Comparison of ENCODE assay signal across 1 cellular context in the genomic region with DNA sequence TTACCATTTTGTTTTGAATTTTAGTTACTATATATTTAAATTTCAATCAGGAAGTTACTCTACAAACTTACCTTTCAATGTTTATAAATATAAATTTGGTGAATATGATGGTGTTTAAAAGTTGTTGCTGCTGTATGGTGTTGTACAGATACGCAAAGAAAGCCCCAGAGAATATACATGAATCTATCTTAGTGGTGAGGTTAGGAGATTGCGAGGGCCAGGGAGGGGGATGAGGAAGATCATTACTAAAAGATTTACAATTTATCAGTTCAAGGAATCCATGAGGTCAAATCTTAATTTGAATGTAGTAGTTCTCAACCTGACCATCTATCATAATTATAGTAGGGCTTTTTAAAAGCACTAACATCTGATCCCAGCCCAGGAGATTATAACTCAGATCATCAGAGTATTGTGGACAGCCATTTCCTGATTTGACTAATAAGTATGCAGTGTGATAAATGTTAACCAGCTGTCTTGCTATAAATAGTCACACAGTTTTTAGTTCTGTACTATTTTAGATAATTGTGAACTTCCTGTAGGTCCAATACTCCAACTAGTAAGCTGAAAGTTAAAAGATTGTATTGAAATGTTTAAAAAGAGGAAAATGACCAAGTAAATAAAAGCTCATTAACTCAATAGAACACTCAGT.
TF ChIP-seq lines count a peak whose summit lies in the region.

No MANE protein-coding gene starts in this region.

TF ChIP-seq in GM12878, 131 proteins besides CTCF, POLR2A, EP300 and RAD21 (continues in another document):
- TF ChIP-seq, protein P1, sequence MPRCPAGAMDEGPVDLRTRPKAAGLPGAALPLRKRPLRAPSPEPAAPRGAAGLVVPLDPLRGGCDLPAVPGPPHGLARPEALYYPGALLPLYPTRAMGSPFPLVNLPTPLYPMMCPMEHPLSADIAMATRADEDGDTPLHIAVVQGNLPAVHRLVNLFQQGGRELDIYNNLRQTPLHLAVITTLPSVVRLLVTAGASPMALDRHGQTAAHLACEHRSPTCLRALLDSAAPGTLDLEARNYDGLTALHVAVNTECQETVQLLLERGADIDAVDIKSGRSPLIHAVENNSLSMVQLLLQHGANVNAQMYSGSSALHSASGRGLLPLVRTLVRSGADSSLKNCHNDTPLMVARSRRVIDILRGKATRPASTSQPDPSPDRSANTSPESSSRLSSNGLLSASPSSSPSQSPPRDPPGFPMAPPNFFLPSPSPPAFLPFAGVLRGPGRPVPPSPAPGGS (IDR thresholded peaks at IDR 0.05; ENCODE audit: borderline replicate concordance, insufficient read depth, low read depth, low read length, poor library complexity, severe bottlenecking) = peak; percentile 40
- TF ChIP-seq RELA (IDR thresholded peaks at IDR 0.05; ENCODE audit: borderline replicate concordance, partially characterized antibody) (no peak), SIN3A (IDR thresholded peaks at IDR 0.05; ENCODE audit: low read depth, low read length) (no peak), RB1 (IDR thresholded peaks at IDR 0.05; ENCODE audit: borderline replicate concordance) (no peak), MEF2B (IDR thresholded peaks at IDR 0.05; ENCODE audit: partially characterized antibody, poor library complexity, severe bottlenecking) (peak; percentile 97), YBX1 (IDR thresholded peaks at IDR 0.05) (no peak), SUPT20H (IDR thresholded peaks at IDR 0.05; ENCODE audit: borderline replicate concordance, control insufficient read depth, low read depth, low read length) (no peak), CBFB (IDR thresholded peaks at IDR 0.05; ENCODE audit: low read depth) (0 out of 2 replicates have a peak, but pooled peaks have one; percentile 38), SRF (IDR thresholded peaks at IDR 0.05; ENCODE audit: low read depth in 2 of 2, low read length in 2 of 2) (no peak), BMI1 (IDR thresholded peaks at IDR 0.05; ENCODE audit: borderline replicate concordance) (0 out of 2 replicates have a peak, but pooled peaks have one; percentile 37), HCFC1 (IDR thresholded peaks at IDR 0.05; ENCODE audit: low read length) (no peak), SIX5 (IDR thresholded peaks at IDR 0.05; ENCODE audit: low read depth, low read length, severe bottlenecking) (no peak), IKZF1 (conservative IDR thresholded peaks at IDR 0.05) (peak; percentile 59; the same call in 1 of the 2 replicates), PAX5 (IDR thresholded peaks at IDR 0.05; ENCODE audit: borderline replicate concordance, low read depth, low read length) (no peak), TCF7 (IDR thresholded peaks at IDR 0.05; ENCODE audit: borderline replicate concordance) (no peak), CBX3 (IDR thresholded peaks at IDR 0.05; ENCODE audit: borderline replicate concordance, low read depth) (no peak), PAX8 (IDR thresholded peaks at IDR 0.05) (no peak), NR2F1 (conservative IDR thresholded peaks at IDR 0.05) (peak; percentile 79), GATAD2B (conservative IDR thresholded peaks at IDR 0.05; ENCODE audit: low read depth) (no peak; the same call in 1 of the 2 replicates), HDAC6 (IDR thresholded peaks at IDR 0.05; ENCODE audit: unreplicated experiment) (no peak), ATF7 (IDR thresholded peaks at IDR 0.05; ENCODE audit: low read depth) (peak; percentile 63), ETV6 (conservative IDR thresholded peaks at IDR 0.05 in 1 of 2, IDR thresholded peaks at IDR 0.05 in 1 of 2; ENCODE audit: borderline replicate concordance in 1 of 2, low read depth in 1 of 2) (peak in 1 of 2 experiments; percentile 35; a peak in 1 of 4 replicates), NR2C2 (IDR thresholded peaks at IDR 0.05; ENCODE audit: borderline replicate concordance, control insufficient read depth, insufficient read length, low read depth) (no peak), CHD2 (IDR thresholded peaks at IDR 0.05; ENCODE audit: borderline replicate concordance, low read depth, low read length) (no peak), EZH2 (IDR thresholded peaks at IDR 0.05; ENCODE audit: borderline replicate concordance, control insufficient read depth, low read depth, low read length) (no peak), MEF2A (IDR thresholded peaks at IDR 0.05; ENCODE audit: insufficient read depth, low read depth, low read length) (peak; percentile 100), ZNF24 (IDR thresholded peaks at IDR 0.05) (peak; percentile 32; the same call in 1 of the 2 replicates), SPI1 (IDR thresholded peaks at IDR 0.05; ENCODE audit: borderline replicate concordance, insufficient read depth, low read depth, low read length) (no peak), FOS (IDR thresholded peaks at IDR 0.05; ENCODE audit: borderline replicate concordance, extremely low read depth, insufficient read length) (no peak)
- TF ChIP-seq, protein P2, sequence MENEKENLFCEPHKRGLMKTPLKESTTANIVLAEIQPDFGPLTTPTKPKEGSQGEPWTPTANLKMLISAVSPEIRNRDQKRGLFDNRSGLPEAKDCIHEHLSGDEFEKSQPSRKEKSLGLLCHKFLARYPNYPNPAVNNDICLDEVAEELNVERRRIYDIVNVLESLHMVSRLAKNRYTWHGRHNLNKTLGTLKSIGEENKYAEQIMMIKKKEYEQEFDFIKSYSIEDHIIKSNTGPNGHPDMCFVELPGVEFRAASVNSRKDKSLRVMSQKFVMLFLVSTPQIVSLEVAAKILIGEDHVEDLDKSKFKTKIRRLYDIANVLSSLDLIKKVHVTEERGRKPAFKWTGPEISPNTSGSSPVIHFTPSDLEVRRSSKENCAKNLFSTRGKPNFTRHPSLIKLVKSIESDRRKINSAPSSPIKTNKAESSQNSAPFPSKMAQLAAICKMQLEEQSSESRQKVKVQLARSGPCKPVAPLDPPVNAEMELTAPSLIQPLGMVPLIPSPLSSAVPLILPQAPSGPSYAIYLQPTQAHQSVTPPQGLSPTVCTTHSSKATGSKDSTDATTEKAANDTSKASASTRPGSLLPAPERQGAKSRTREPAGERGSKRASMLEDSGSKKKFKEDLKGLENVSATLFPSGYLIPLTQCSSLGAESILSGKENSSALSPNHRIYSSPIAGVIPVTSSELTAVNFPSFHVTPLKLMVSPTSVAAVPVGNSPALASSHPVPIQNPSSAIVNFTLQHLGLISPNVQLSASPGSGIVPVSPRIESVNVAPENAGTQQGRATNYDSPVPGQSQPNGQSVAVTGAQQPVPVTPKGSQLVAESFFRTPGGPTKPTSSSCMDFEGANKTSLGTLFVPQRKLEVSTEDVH (IDR thresholded peaks at IDR 0.05; ENCODE audit: low read depth, partially characterized antibody) = no peak
- TF ChIP-seq, protein P3, sequence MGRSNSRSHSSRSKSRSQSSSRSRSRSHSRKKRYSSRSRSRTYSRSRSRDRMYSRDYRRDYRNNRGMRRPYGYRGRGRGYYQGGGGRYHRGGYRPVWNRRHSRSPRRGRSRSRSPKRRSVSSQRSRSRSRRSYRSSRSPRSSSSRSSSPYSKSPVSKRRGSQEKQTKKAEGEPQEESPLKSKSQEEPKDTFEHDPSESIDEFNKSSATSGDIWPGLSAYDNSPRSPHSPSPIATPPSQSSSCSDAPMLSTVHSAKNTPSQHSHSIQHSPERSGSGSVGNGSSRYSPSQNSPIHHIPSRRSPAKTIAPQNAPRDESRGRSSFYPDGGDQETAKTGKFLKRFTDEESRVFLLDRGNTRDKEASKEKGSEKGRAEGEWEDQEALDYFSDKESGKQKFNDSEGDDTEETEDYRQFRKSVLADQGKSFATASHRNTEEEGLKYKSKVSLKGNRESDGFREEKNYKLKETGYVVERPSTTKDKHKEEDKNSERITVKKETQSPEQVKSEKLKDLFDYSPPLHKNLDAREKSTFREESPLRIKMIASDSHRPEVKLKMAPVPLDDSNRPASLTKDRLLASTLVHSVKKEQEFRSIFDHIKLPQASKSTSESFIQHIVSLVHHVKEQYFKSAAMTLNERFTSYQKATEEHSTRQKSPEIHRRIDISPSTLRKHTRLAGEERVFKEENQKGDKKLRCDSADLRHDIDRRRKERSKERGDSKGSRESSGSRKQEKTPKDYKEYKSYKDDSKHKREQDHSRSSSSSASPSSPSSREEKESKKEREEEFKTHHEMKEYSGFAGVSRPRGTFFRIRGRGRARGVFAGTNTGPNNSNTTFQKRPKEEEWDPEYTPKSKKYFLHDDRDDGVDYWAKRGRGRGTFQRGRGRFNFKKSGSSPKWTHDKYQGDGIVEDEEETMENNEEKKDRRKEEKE (IDR thresholded peaks at IDR 0.05) = no peak
- TF ChIP-seq, protein P4, sequence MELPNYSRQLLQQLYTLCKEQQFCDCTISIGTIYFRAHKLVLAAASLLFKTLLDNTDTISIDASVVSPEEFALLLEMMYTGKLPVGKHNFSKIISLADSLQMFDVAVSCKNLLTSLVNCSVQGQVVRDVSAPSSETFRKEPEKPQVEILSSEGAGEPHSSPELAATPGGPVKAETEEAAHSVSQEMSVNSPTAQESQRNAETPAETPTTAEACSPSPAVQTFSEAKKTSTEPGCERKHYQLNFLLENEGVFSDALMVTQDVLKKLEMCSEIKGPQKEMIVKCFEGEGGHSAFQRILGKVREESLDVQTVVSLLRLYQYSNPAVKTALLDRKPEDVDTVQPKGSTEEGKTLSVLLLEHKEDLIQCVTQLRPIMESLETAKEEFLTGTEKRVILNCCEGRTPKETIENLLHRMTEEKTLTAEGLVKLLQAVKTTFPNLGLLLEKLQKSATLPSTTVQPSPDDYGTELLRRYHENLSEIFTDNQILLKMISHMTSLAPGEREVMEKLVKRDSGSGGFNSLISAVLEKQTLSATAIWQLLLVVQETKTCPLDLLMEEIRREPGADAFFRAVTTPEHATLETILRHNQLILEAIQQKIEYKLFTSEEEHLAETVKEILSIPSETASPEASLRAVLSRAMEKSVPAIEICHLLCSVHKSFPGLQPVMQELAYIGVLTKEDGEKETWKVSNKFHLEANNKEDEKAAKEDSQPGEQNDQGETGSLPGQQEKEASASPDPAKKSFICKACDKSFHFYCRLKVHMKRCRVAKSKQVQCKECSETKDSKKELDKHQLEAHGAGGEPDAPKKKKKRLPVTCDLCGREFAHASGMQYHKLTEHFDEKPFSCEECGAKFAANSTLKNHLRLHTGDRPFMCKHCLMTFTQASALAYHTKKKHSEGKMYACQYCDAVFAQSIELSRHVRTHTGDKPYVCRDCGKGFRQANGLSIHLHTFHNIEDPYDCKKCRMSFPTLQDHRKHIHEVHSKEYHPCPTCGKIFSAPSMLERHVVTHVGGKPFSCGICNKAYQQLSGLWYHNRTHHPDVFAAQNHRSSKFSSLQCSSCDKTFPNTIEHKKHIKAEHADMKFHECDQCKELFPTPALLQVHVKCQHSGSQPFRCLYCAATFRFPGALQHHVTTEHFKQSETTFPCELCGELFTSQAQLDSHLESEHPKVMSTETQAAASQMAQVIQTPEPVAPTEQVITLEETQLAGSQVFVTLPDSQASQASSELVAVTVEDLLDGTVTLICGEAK (IDR thresholded peaks at IDR 0.05; ENCODE audit: borderline replicate concordance) = no peak
- TF ChIP-seq, protein P5, sequence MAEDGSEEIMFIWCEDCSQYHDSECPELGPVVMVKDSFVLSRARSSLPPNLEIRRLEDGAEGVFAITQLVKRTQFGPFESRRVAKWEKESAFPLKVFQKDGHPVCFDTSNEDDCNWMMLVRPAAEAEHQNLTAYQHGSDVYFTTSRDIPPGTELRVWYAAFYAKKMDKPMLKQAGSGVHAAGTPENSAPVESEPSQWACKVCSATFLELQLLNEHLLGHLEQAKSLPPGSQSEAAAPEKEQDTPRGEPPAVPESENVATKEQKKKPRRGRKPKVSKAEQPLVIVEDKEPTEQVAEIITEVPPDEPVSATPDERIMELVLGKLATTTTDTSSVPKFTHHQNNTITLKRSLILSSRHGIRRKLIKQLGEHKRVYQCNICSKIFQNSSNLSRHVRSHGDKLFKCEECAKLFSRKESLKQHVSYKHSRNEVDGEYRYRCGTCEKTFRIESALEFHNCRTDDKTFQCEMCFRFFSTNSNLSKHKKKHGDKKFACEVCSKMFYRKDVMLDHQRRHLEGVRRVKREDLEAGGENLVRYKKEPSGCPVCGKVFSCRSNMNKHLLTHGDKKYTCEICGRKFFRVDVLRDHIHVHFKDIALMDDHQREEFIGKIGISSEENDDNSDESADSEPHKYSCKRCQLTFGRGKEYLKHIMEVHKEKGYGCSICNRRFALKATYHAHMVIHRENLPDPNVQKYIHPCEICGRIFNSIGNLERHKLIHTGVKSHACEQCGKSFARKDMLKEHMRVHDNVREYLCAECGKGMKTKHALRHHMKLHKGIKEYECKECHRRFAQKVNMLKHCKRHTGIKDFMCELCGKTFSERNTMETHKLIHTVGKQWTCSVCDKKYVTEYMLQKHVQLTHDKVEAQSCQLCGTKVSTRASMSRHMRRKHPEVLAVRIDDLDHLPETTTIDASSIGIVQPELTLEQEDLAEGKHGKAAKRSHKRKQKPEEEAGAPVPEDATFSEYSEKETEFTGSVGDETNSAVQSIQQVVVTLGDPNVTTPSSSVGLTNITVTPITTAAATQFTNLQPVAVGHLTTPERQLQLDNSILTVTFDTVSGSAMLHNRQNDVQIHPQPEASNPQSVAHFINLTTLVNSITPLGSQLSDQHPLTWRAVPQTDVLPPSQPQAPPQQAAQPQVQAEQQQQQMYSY (CRISPR knock-in tag; IDR thresholded peaks at IDR 0.05) = no peak
- TF ChIP-seq, protein P6, sequence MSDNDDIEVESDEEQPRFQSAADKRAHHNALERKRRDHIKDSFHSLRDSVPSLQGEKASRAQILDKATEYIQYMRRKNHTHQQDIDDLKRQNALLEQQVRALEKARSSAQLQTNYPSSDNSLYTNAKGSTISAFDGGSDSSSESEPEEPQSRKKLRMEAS (IDR thresholded peaks at IDR 0.05; ENCODE audit: low read depth, low read length) = no peak
- TF ChIP-seq, protein P7, sequence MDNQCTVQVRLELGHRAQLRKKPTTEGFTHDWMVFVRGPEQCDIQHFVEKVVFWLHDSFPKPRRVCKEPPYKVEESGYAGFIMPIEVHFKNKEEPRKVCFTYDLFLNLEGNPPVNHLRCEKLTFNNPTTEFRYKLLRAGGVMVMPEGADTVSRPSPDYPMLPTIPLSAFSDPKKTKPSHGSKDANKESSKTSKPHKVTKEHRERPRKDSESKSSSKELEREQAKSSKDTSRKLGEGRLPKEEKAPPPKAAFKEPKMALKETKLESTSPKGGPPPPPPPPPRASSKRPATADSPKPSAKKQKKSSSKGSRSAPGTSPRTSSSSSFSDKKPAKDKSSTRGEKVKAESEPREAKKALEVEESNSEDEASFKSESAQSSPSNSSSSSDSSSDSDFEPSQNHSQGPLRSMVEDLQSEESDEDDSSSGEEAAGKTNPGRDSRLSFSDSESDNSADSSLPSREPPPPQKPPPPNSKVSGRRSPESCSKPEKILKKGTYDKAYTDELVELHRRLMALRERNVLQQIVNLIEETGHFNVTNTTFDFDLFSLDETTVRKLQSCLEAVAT (IDR thresholded peaks at IDR 0.05) = 0 out of 2 replicates have a peak, but pooled peaks have one; percentile 16
